ENCODE assay signal across 2 cellular contexts in genomic region chr17:7313028-7313889, GRCh38.
A peak's percentile ranks its signal among the peaks of the same experiment; 100 is the strongest.
TF ChIP-seq lines count a peak whose summit lies in the region.

No MANE protein-coding gene starts in this region.

TF ChIP-seq in K562, 482 proteins besides CTCF, POLR2A, EP300 and RAD21:
- TF ChIP-seq THRB (CRISPR knock-in tag; conservative IDR thresholded peaks at IDR 0.05) (peak; percentile 5; the same call in 1 of the 2 replicates), SUPT5H (IDR thresholded peaks at IDR 0.05) (peak; percentile 77), KAT7 (CRISPR knock-in tag; IDR thresholded peaks at IDR 0.05; ENCODE audit: borderline replicate concordance) (0 out of 2 replicates have a peak, but pooled peaks have one; percentile 26), POLR2AphosphoS2 (IDR thresholded peaks at IDR 0.05; ENCODE audit: low read length) (peak; percentile 73), POLR2G (IDR thresholded peaks at IDR 0.05; ENCODE audit: low read depth, low read length) (peak; percentile 58; the same call in 1 of the 2 replicates), RNF2 (IDR thresholded peaks at IDR 0.05) (no peak), MYNN (IDR thresholded peaks at IDR 0.05) (0 out of 2 replicates have a peak, but pooled peaks have one; percentile 34), MYNN (CRISPR knock-in tag; IDR thresholded peaks at IDR 0.05) (no peak), MXI1 (IDR thresholded peaks at IDR 0.05; ENCODE audit: low read depth, low read length) (no peak), PML (IDR thresholded peaks at IDR 0.05; ENCODE audit: low read length) (peak; percentile 33; the same call in 1 of the 2 replicates), RBFOX2 (IDR thresholded peaks at IDR 0.05; ENCODE audit: low read depth, low read length) (peak; percentile 12; the same call in 1 of the 2 replicates), EGR1 (conservative IDR thresholded peaks at IDR 0.05) (0 out of 2 replicates have a peak, but pooled peaks have one; percentile 6), POLR2B (IDR thresholded peaks at IDR 0.05; ENCODE audit: low read depth, partially characterized antibody) (peak; percentile 76), MAFF (IDR thresholded peaks at IDR 0.05; ENCODE audit: low read length) (no peak), POLR2AphosphoS5 (IDR thresholded peaks at IDR 0.05; ENCODE audit: control insufficient read depth, insufficient read depth, low read depth, low read length) (peak; percentile 74; the same call in 1 of the 2 replicates)

TF ChIP-seq in neural cell, 6 proteins besides CTCF, POLR2A, EP300 and RAD21:
- no peak for TF ChIP-seq SMC3 (conservative IDR thresholded peaks at IDR 0.05; ENCODE audit: poor library complexity)
- no peak for TF ChIP-seq EZH2 (IDR thresholded peaks at IDR 0.05; ENCODE audit: borderline replicate concordance, insufficient read depth, low read length, poor library complexity, severe bottlenecking)
- TF ChIP-seq MXI1 (conservative IDR thresholded peaks at IDR 0.05; ENCODE audit: poor library complexity, severe bottlenecking) = no peak
- TF ChIP-seq TAF1 (IDR thresholded peaks at IDR 0.05; ENCODE audit: low read depth) = no peak
- TF ChIP-seq POLR2AphosphoS5 (IDR thresholded peaks at IDR 0.05) = no peak
- TF ChIP-seq REST (IDR thresholded peaks at IDR 0.05; ENCODE audit: borderline replicate concordance) = no peak
